ENCODE assay signal across 18 cellular contexts in the genomic region with DNA sequence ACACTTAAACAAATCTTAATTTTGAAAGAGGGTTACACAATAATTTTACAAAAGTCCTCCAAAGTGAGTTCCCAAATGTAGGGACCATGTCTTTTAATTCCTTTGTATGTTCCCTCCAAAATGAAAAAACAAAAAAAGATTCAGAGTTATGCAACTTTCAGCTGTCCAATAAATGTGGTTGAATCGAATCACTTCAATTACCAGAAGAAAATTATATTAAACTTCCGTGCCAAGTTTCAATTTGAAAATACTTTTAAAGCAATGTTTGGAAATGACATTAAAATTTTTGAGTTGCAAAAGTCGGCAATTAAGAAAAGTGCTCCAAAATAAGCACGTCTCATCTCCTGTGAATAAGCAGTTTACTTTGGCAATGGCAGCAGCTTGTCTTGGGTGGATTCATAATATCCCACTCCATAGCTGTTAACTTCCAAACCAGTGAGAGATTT.
A peak's percentile ranks its signal among the peaks of the same experiment; 100 is the strongest.
DNase-seq lines count a peak whose midpoint lies in the region; ATAC-seq and TF ChIP-seq lines count a peak whose summit lies in the region.
"Had no signal": no experiment of that assay in that cellular context is flagged by ENCODE, and none has a peak within 500 bp of the region (broad histone marks: within the 10 kb centered on the region; RNA-seq: fewer than 3 reads in every experiment).

No MANE protein-coding gene starts in this region.

- no peak for TF ChIP-seq CTCF in PC-3 (conservative IDR thresholded peaks at IDR 0.05; ENCODE audit: low read depth, low read length)
- no peak for TF ChIP-seq CTCF in gastroesophageal sphincter (IDR thresholded peaks at IDR 0.05)

- H3K9ac ChIP-seq in PC-3 (ENCODE audit: low read length): no peak overlapping the region
- H3K9ac ChIP-seq: BLaER1 had no signal

- no peaks in the 10 kb centered on the region for H3K36me3 ChIP-seq in PC-3 (ENCODE audit: low read depth, low read length)
- H3K36me3 ChIP-seq in gastroesophageal sphincter: no peaks in the 10 kb centered on the region
- H3K36me3 ChIP-seq: BLaER1, thyroid gland had no signal

- peak overlapping the region; percentile 56 for H2AFZ ChIP-seq in PC-3 (ENCODE audit: low read length)

- no peaks in the 10 kb centered on the region for H3K9me3 ChIP-seq in PC-3 (ENCODE audit: low read length)
- H3K9me3 ChIP-seq in gastroesophageal sphincter: no peaks in the 10 kb centered on the region
- H3K9me3 ChIP-seq: BLaER1, thyroid gland had no signal

- H4K20me1 ChIP-seq in PC-3 (ENCODE audit: low read length): no peaks in the 10 kb centered on the region
- H4K20me1 ChIP-seq: BLaER1 had no signal

- H3K27ac ChIP-seq in PC-3 (ENCODE audit: low read length): no peak overlapping the region
- no peak overlapping the region for H3K27ac ChIP-seq in gastroesophageal sphincter
- H3K27ac ChIP-seq: BLaER1 had no signal

- peak; percentile 52 for DNase-seq in GM03348 (ENCODE audit: low spot score)
- DNase-seq in PC-3: peak; percentile 19
- DNase-seq in skeletal muscle cell (ENCODE audit: low read depth): peak; percentile 25
- DNase-seq in activated T-cell treated with anti-CD3 and anti-CD28 coated beads for 4 hours: no peak
- DNase-seq: activated CD4-positive, alpha-beta memory T cell treated with anti-CD3 and anti-CD28 coated beads for 36 hours; activated T-cell treated with anti-CD3 and anti-CD28 coated beads, Interleukin-2, amount 50 U/mL, for 48 hours; dermis blood vessel endothelial cell; islet precursor cell; KG1; midbrain; NCI-H1417 treated with DMSO at 0.1 percent for 48 hours; NCI-H774; thyroid gland had no signal

- CTCF ChIA-PET in PC-3 (lab: Charles Lee): no interaction called here

- 44 to 65% methylated on average over 4 of the region's 4 CpGs for WGBS in gastroesophageal sphincter (ENCODE audit: low coverage in 1 of 2), 2 donors

- H3K9me2 ChIP-seq in PC-3 (replicated peaks; ENCODE audit: low read length): no peaks in the 10 kb centered on the region

- H3K4me2 ChIP-seq in PC-3 (ENCODE audit: low read length): peak overlapping the region; percentile 59
- H3K4me2 ChIP-seq: BLaER1 had no signal

- no TSS peak for BruUV-seq in PC-3 (replicated peaks; lab: Mats Ljungman, UMichigan)

- no peak for TF ChIP-seq EP300 in gastroesophageal sphincter (IDR thresholded peaks at IDR 0.05)

- H3F3A ChIP-seq in PC-3 (ENCODE audit: low read length, unreplicated experiment): no peaks in the 10 kb centered on the region

- peaks cover 16% of the 10 kb centered on the region for H3K4me1 ChIP-seq in PC-3 (ENCODE audit: insufficient read depth, low read length)
- no peaks in the 10 kb centered on the region for H3K4me1 ChIP-seq in gastroesophageal sphincter
- H3K4me1 ChIP-seq: BLaER1, thyroid gland had no signal

- H3K27me3 ChIP-seq in PC-3 (ENCODE audit: low read length): no peaks in the 10 kb centered on the region
- no peaks in the 10 kb centered on the region for H3K27me3 ChIP-seq in gastroesophageal sphincter
- H3K27me3 ChIP-seq: BLaER1, thyroid gland had no signal

- peak; percentile 66 for ATAC-seq in PC-3
- ATAC-seq in gastroesophageal sphincter: peak; percentile 79
- ATAC-seq in GM21526 (IDR thresholded peaks at IDR 0.05; ENCODE audit: low FRiP score, unreplicated experiment): no peak
- ATAC-seq in HG02763 (IDR thresholded peaks at IDR 0.05; ENCODE audit: unreplicated experiment): no peak
- ATAC-seq: activated naive CD4-positive, alpha-beta T cell treated with anti-CD3 and anti-CD28 coated beads, Interleukin-2, amount 50 U/mL, for 72 hours had no signal

- POLR2A ChIA-PET in PC-3 (lab: Charles Lee; ENCODE audit: unreplicated experiment): interaction anchor here (0.7 kb wide), 1 partner anchor 597 kb away, joined by 4 read pairs; no protein-coding TSS in a partner anchor

- intact Hi-C loops in PC-3 (cut with micrococcal nuclease): loop anchor here (1.0 kb wide), 1 partner anchor 54 kb away; no protein-coding TSS in a partner anchor

- TF ChIP-seq POLR2A in gastroesophageal sphincter (IDR thresholded peaks at IDR 0.05): no peak

- H3K79me2 ChIP-seq in PC-3 (ENCODE audit: low read length): no peaks in the 10 kb centered on the region

- H3K4me3 ChIP-seq in PC-3 (ENCODE audit: low read length) (no peak overlapping the region), gastroesophageal sphincter (no peak overlapping the region), skeletal muscle cell (ENCODE audit: low read depth, low read length) (no peak overlapping the region)
- H3K4me3 ChIP-seq: BLaER1, thyroid gland had no signal

Comparison
In these comparisons a context has a peak if more than half of its experiments do, and no peak if none do; other contexts are left out.
1. ATAC-seq: peak in PC-3 (single experiment) and gastroesophageal sphincter (single experiment); none in GM21526 (single experiment) and HG02763 (single experiment).